In genomic region chr9:123084256-123084655, GRCh38 we compare ENCODE assay signal across 27 cellular contexts.
"Had no signal": no experiment of that assay in that cellular context is flagged by ENCODE, and none has a peak within 500 bp of the region (broad histone marks: within the 10 kb centered on the region; RNA-seq: fewer than 3 reads in every experiment).

No MANE protein-coding gene starts in this region.

- H3K4me1 Mint-ChIP-seq: immature natural killer cell had no signal

- H3K27ac Mint-ChIP-seq: activated T-cell treated with anti-CD3 and anti-CD28 coated beads, Interleukin-2, amount 50 U/mL, for 24 hours; nephron; T-helper 2 cell treated with Interferon-gamma antibody and Interleukin-4, amounts not matched to agents 5 μg/mL and 100 μg/mL, for 36 hours had no signal

- DNase-seq: activated CD4-positive, alpha-beta T cell treated with anti-CD3 and anti-CD28 coated beads for 4 hours; activated CD4-positive, alpha-beta T cell treated with anti-CD3 and anti-CD28 coated beads, Interleukin-2, amount 50 U/mL, for 48 hours; activated CD8-positive, alpha-beta memory T cell treated with anti-CD3 and anti-CD28 coated beads for 24 hours; activated CD8-positive, alpha-beta memory T cell treated with anti-CD3 and anti-CD28 coated beads, Interleukin-2, amount 50 U/mL, for 4 hours; activated gamma-delta T cell treated with Interleukin-2 at 50 U/mL for 16 hours; activated naive CD4-positive, alpha-beta T cell treated with anti-CD3 and anti-CD28 coated beads, Interleukin-2, amount 50 U/mL, for 16 hours; activated T-cell treated with anti-CD3 and anti-CD28 coated beads, Interleukin-2, amount 50 U/mL, for 24 hours; amniotic stem cell; brain microvascular endothelial cell; cortex of kidney; effector memory CD8-positive, alpha-beta T cell; foreskin keratinocyte; heart left ventricle; hypothalamus; immature natural killer cell; kidney; left colon; mammary epithelial cell; psoas muscle; stimulated activated CD4-positive, alpha-beta T cell treated with anti-CD3 and anti-CD28 coated beads, Interleukin-2, amount 100 ng/mL, for 24 hours; stimulated activated naive CD4-positive, alpha-beta T cell had no signal

- H3K4me3 Mint-ChIP-seq: activated T-cell treated with anti-CD3 and anti-CD28 coated beads, Interleukin-2, amount 50 U/mL, for 24 hours; effector memory CD8-positive, alpha-beta T cell; immature natural killer cell; nephron; T-helper 2 cell treated with Interferon-gamma antibody and Interleukin-4, amounts not matched to agents 5 μg/mL and 100 μg/mL, for 36 hours had no signal

- H3K9me3 Mint-ChIP-seq: activated T-cell treated with anti-CD3 and anti-CD28 coated beads, Interleukin-2, amount 50 U/mL, for 24 hours; effector memory CD8-positive, alpha-beta T cell; immature natural killer cell; nephron; T-helper 2 cell treated with Interferon-gamma antibody and Interleukin-4, amounts not matched to agents 5 μg/mL and 100 μg/mL, for 36 hours had no signal

- FAIRE-seq: astrocyte, kidney had no signal

- H3K27me3 Mint-ChIP-seq: activated T-cell treated with anti-CD3 and anti-CD28 coated beads, Interleukin-2, amount 50 U/mL, for 24 hours; effector memory CD8-positive, alpha-beta T cell had no signal

- H3K27ac ChIP-seq: brain microvascular endothelial cell, foreskin keratinocyte, heart left ventricle, neutrophil, parathyroid adenoma, psoas muscle, tibial nerve had no signal
